ENCODE assay signal across 8 cellular contexts in the genomic region with DNA sequence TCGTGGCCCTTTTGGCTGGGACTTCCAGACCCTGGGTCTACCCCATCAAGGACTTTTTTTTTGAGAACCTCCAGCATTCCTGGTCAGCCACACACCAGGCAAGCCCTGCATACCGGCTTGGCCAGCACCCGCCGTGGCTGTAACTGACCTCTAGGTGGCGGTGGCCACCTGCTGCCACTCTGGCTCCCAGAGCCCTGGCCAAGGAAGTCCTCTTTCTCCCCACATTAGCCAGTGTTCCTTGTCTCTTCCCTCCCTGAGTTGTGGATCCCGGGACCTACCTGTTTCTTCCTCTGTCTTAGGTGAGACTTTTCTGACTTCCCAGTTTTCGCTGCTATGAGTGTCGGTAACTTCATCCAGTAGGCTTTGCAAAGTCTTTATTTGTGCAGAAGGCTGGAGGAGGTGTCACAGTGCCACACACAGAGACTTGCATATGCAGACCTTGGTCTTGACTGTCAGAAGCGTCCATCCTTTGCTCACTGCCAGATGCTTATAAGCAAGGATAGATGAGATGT.
DNase-seq lines count a peak whose midpoint lies in the region; ATAC-seq and TF ChIP-seq lines count a peak whose summit lies in the region.

No MANE protein-coding gene starts in this region.

- H3K4me1 Mint-ChIP-seq in activated naive CD4-positive, alpha-beta T cell treated with anti-CD3 and anti-CD28 coated beads for 36 hours (ENCODE audit: low read depth): peaks cover 24% of the 10 kb centered on the region

- ATAC-seq in HG03354 (IDR thresholded peaks at IDR 0.05; ENCODE audit: poor library complexity, severe bottlenecking, unreplicated experiment): peak; percentile 39
- ATAC-seq in HG03159 (IDR thresholded peaks at IDR 0.05; ENCODE audit: unreplicated experiment): no peak

- H3K27ac Mint-ChIP-seq in activated naive CD4-positive, alpha-beta T cell treated with anti-CD3 and anti-CD28 coated beads for 36 hours: no peak overlapping the region

- H3K9ac ChIP-seq in NT2/D1 (ENCODE audit: insufficient read length, low read depth): no peak overlapping the region
- no peak overlapping the region for H3K9ac ChIP-seq in parathyroid adenoma

- intact Hi-C loops in activated naive CD4-positive, alpha-beta T cell treated with anti-CD3 and anti-CD28 coated beads for 36 hours (cut with micrococcal nuclease): loop anchor here (1.0 to 10.0 kb wide), 4 partner anchors 117 to 371 kb away; no protein-coding TSS in a partner anchor

- no peaks in the 10 kb centered on the region for H3K36me3 Mint-ChIP-seq in activated naive CD4-positive, alpha-beta T cell treated with anti-CD3 and anti-CD28 coated beads for 36 hours (ENCODE audit: low read depth)

- H3K27ac ChIP-seq in cardiac muscle cell (no peak overlapping the region), parathyroid adenoma (no peak overlapping the region)

- peak; percentile 73 for DNase-seq in COLO668 (lab: John Stamatoyannopoulos, UW; ENCODE audit: unreplicated experiment)
- peak; percentile 68 for DNase-seq in NT2/D1 (ENCODE audit: low read depth, low spot score)
- peak; percentile 65 for DNase-seq in activated naive CD4-positive, alpha-beta T cell treated with anti-CD3 and anti-CD28 coated beads for 36 hours
- DNase-seq in cardiac muscle cell (ENCODE audit: low read depth in 1 of 2, low spot score in 1 of 2): peak; percentile 67 to 80
- no peak for DNase-seq in NK-92 (lab: John Stamatoyannopoulos, UW; ENCODE audit: unreplicated experiment)

- H3K27me3 Mint-ChIP-seq in activated naive CD4-positive, alpha-beta T cell treated with anti-CD3 and anti-CD28 coated beads for 36 hours (ENCODE audit: low read depth): no peaks in the 10 kb centered on the region

- H3K9me3 Mint-ChIP-seq in activated naive CD4-positive, alpha-beta T cell treated with anti-CD3 and anti-CD28 coated beads for 36 hours: no peaks in the 10 kb centered on the region

- H2AFZ ChIP-seq in parathyroid adenoma: no peak overlapping the region

- TF ChIP-seq CTCF in cardiac muscle cell (IDR thresholded peaks at IDR 0.05; ENCODE audit: low read depth, low read length) (peak; percentile 92), parathyroid adenoma (IDR thresholded peaks at IDR 0.05) (peak; percentile 80)

- no peaks in the 10 kb centered on the region for H3K36me3 ChIP-seq in NT2/D1 (ENCODE audit: insufficient read depth, insufficient read length, low read length)
- no peaks in the 10 kb centered on the region for H3K36me3 ChIP-seq in cardiac muscle cell
- no peaks in the 10 kb centered on the region for H3K36me3 ChIP-seq in parathyroid adenoma (ENCODE audit: control insufficient read depth, insufficient read depth, low read length)

- no peak overlapping the region for H3K4me3 Mint-ChIP-seq in activated naive CD4-positive, alpha-beta T cell treated with anti-CD3 and anti-CD28 coated beads for 36 hours

- H3K9me3 ChIP-seq in NT2/D1 (ENCODE audit: insufficient read depth, low read length) (peaks cover 7% of the 10 kb centered on the region; the same call in 1 of the 2 replicates), cardiac muscle cell (ENCODE audit: low read depth) (no peaks in the 10 kb centered on the region), parathyroid adenoma (ENCODE audit: control insufficient read depth, low read length) (no peaks in the 10 kb centered on the region)

- H3K27me3 ChIP-seq in NT2/D1 (ENCODE audit: insufficient read depth, insufficient read length) (no peaks in the 10 kb centered on the region), cardiac muscle cell (no peaks in the 10 kb centered on the region), parathyroid adenoma (ENCODE audit: control insufficient read depth, insufficient read depth, low read length) (no peaks in the 10 kb centered on the region)

- no peak overlapping the region for H3K4me3 ChIP-seq in NT2/D1 (ENCODE audit: insufficient read length, low read depth)
- no peak overlapping the region for H3K4me3 ChIP-seq in cardiac muscle cell
- no peak overlapping the region for H3K4me3 ChIP-seq in parathyroid adenoma (ENCODE audit: low read depth, low read length)

- peaks cover 8% of the 10 kb centered on the region for H3K79me2 ChIP-seq in parathyroid adenoma

- H3K4me1 ChIP-seq in NT2/D1 (ENCODE audit: insufficient read depth, insufficient read length) (peaks cover 2% of the 10 kb centered on the region), cardiac muscle cell (ENCODE audit: low read depth) (no peaks in the 10 kb centered on the region), parathyroid adenoma (peaks cover 2% of the 10 kb centered on the region)

- no peak overlapping the region for H3K4me2 ChIP-seq in parathyroid adenoma (ENCODE audit: low read length)

- CTCF ChIA-PET in activated naive CD4-positive, alpha-beta T cell treated with anti-CD3 and anti-CD28 coated beads for 36 hours (lab: Charles Lee): interaction anchor here (0.6 to 2.2 kb wide), 12 partner anchors 8 to 869 kb away, joined by 3 to 12 read pairs (median 4); partner anchors contain the start of gene CPPED1
